Comparison of ENCODE assay signal across 8 cellular contexts in the genomic region with DNA sequence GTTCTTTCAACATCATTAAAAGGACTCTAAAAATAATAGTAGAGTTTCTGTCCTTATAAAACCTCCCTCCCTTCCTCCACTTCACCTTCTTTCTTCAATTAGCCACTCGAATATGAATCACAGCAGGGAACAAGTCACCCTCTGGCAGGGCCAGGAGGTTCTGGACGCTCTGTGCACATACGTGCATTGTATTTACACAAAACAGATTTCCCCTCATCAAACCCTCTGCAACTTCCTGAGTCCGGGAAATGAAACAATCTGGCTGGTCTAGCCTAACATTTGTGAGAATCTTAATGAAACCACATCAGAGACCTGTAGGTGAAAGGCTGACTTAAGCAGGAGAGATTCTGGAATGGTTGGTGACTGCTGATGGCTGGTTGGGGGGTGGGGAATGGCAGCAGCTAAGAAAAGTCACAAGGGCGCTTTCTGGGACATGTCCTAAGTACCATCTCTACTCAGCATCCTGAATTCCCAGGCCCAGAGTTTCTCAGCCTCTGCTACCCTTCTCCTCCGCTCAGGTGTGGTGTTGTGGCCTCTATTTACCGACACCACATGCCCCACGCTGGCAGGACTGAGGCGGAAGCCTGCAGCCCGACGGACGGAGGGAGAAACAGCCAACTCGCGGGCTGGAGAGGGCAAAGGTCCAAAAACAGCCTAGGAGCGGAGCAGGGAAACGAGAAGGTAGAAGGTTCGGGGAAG. TPM values are rescaled to one million over a fixed set of nuclear protein-coding genes. Genes with fewer than 3 reads are reported as not detected.
DNase-seq lines count a peak whose midpoint lies in the region; ATAC-seq and TF ChIP-seq lines count a peak whose summit lies in the region.

No MANE protein-coding gene starts in this region.

- CTCF ChIA-PET in Caco-2 (lab: Charles Lee), result no interaction called here

- H3K4me3 ChIP-seq in Caco-2 (ENCODE audit: low read depth, low read length) (peak overlapping the region; percentile 84), LNCaP clone FGC (ENCODE audit: low read depth, low read length) (peak overlapping the region; percentile 56), body of pancreas (peak overlapping the region; percentile 46 to 75)

- H3K4me3 Mint-ChIP-seq in Caco-2 (ENCODE audit: unreplicated experiment), result peak overlapping the region; percentile 91
- H3K4me3 Mint-ChIP-seq in stimulated activated naive CD8-positive, alpha-beta T cell treated with anti-CD3 and anti-CD28 coated beads, Interleukin-15, amount 100 ng/mL, for 72 hours, result peak overlapping the region; percentile 91 to 92

- H3K4me1 ChIP-seq in Caco-2 (no peaks in the 10 kb centered on the region), body of pancreas (peaks cover 16% of the 10 kb centered on the region)

- no peaks in the 10 kb centered on the region for H3K9me3 Mint-ChIP-seq in Caco-2 (ENCODE audit: unreplicated experiment)
- no peaks in the 10 kb centered on the region for H3K9me3 Mint-ChIP-seq in stimulated activated naive CD8-positive, alpha-beta T cell treated with anti-CD3 and anti-CD28 coated beads, Interleukin-15, amount 100 ng/mL, for 72 hours

- intact Hi-C loops in Caco-2 (cut with micrococcal nuclease; ENCODE audit: unreplicated experiment) (loop anchor here (5.0 kb wide), 1 partner anchor 65 kb away; a partner anchor contains a TSS), body of pancreas (cut with DNase I) (no loop called here)

- peaks cover 26% of the 10 kb centered on the region for H3K36me3 Mint-ChIP-seq in Caco-2 (ENCODE audit: insufficient read depth, unreplicated experiment)

- TF ChIP-seq CTCF in Caco-2 (IDR thresholded peaks at IDR 0.05; ENCODE audit: insufficient read depth in 1 of 2, low read depth in 1 of 2, low read length in 1 of 2, severe bottlenecking in 1 of 2, unreplicated experiment in 1 of 2) (no peak), LNCaP clone FGC (IDR thresholded peaks at IDR 0.05; ENCODE audit: control insufficient read depth, extremely low read depth, insufficient read depth) (no peak), body of pancreas (IDR thresholded peaks at IDR 0.05) (no peak)

- TSS peak; percentile 33 for BruUV-seq in Caco-2 (replicated peaks; lab: Mats Ljungman, UMichigan)

- H3K9me3 ChIP-seq in Caco-2, result no peaks in the 10 kb centered on the region
- no peaks in the 10 kb centered on the region for H3K9me3 ChIP-seq in body of pancreas

- POLR2A ChIA-PET in Caco-2 (lab: Charles Lee), result no interaction called here

- peak overlapping the region; percentile 89 for H3K27ac Mint-ChIP-seq in Caco-2 (ENCODE audit: unreplicated experiment)
- H3K27ac Mint-ChIP-seq in stimulated activated naive CD8-positive, alpha-beta T cell treated with anti-CD3 and anti-CD28 coated beads, Interleukin-15, amount 100 ng/mL, for 72 hours, result peak overlapping the region; percentile 83 to 90

- DNase-seq in Caco-2 (peak in 1 of 2 experiments; percentile 23), LNCaP clone FGC (ENCODE audit: low read depth) (peak; percentile 43), body of pancreas (peak; percentile 50 to 60 (median 54)), NCI-H1694 (lab: John Stamatoyannopoulos, UW) (no peak), NCI-H226 (no peak)
- peak in 1 of 2 donors; percentile 11 for DNase-seq in stimulated activated naive CD8-positive, alpha-beta T cell treated with anti-CD3 and anti-CD28 coated beads, Interleukin-15, amount 100 ng/mL, for 72 hours

- H3K27me3 Mint-ChIP-seq in Caco-2 (ENCODE audit: insufficient read depth, unreplicated experiment), result no peaks in the 10 kb centered on the region
- H3K27me3 Mint-ChIP-seq in stimulated activated naive CD8-positive, alpha-beta T cell treated with anti-CD3 and anti-CD28 coated beads, Interleukin-15, amount 100 ng/mL, for 72 hours, result no peaks in the 10 kb centered on the region

- ATAC-seq in body of pancreas (peak; percentile 54), GM19395 (IDR thresholded peaks at IDR 0.05; ENCODE audit: unreplicated experiment) (no peak)
- no peak for ATAC-seq in stimulated activated naive CD8-positive, alpha-beta T cell treated with anti-CD3 and anti-CD28 coated beads, Interleukin-15, amount 100 ng/mL, for 72 hours

- 4 to 5% methylated on average over 12 to 16 of the region's 17 CpGs for WGBS in body of pancreas, 2 donors

- H3K27me3 ChIP-seq in Caco-2 (replicated peaks; ENCODE audit: control insufficient read depth, insufficient read depth, low read length) (no peaks in the 10 kb centered on the region), body of pancreas (no peaks in the 10 kb centered on the region), layer of hippocampus (ENCODE audit: control insufficient read depth, insufficient read depth, low read length) (no peaks in the 10 kb centered on the region)

- H3K36me3 ChIP-seq in Caco-2 (ENCODE audit: control insufficient read depth, insufficient read depth, low read length), result no peaks in the 10 kb centered on the region
- no peaks in the 10 kb centered on the region for H3K36me3 ChIP-seq in body of pancreas (replicated peaks in 1 of 2; ENCODE audit: insufficient read depth in 1 of 2, low read depth in 2 of 2)

- H3K27ac ChIP-seq in body of pancreas, result peak overlapping the region in 3 of 4 donors; percentile 63 to 84 (median 84)
- H3K27ac ChIP-seq in layer of hippocampus (ENCODE audit: low read depth, low read length), result peak overlapping the region; percentile 63

- no peak for TF ChIP-seq POLR2A in body of pancreas (IDR thresholded peaks at IDR 0.05)

- peaks cover 6% of the 10 kb centered on the region for H3K4me1 Mint-ChIP-seq in Caco-2 (ENCODE audit: low read depth, unreplicated experiment)
- H3K4me1 Mint-ChIP-seq in stimulated activated naive CD8-positive, alpha-beta T cell treated with anti-CD3 and anti-CD28 coated beads, Interleukin-15, amount 100 ng/mL, for 72 hours, result peaks cover 44% of the 10 kb centered on the region

RNA-seq across cellular contexts. Expression of a gene that starts 1.0 kb away (rescaled TPM):
- 41.0 and 41.2 TPM in 2 replicates for total RNA-seq in Caco-2 (2022)
- 10 to 100 TPM; 12.7 to 12.9 TPM for total RNA-seq in body of pancreas

Comparison
In these comparisons a context has a peak if more than half of its experiments do, and no peak if none do; other contexts are left out.
1. DNase-seq: peak in LNCaP clone FGC (single experiment) and body of pancreas (4 of 4); none in NCI-H1694 (single experiment) and NCI-H226 (single experiment).
2. Peak in every context shown above with its lines, with median percentiles within 50 percentile points of each other: H3K4me3 ChIP-seq.